Comparison of ENCODE assay signal across 24 cellular contexts in genomic region chr12:107309020-107309419, GRCh38.
DNase-seq lines count a peak whose midpoint lies in the region; ATAC-seq and TF ChIP-seq lines count a peak whose summit lies in the region.
"Had no signal": no experiment of that assay in that cellular context is flagged by ENCODE, and none has a peak within 500 bp of the region (broad histone marks: within the 10 kb centered on the region; RNA-seq: fewer than 3 reads in every experiment).

No MANE protein-coding gene starts in this region.

- peak; percentile 83 for DNase-seq in activated CD4-positive, alpha-beta T cell treated with anti-CD3 and anti-CD28 coated beads, Interleukin-2, amount 10 ng/mL, durations not matched to agents 24 days and 14 days
- no peak for DNase-seq in activated CD4-positive, alpha-beta T cell treated with anti-CD3 and anti-CD28 coated beads, Interleukin-2, amount 50 U/mL, for 48 hours
- DNase-seq in DND-41 (peak; percentile 24), UCSD-AML1 (lab: John Stamatoyannopoulos, UW; ENCODE audit: unreplicated experiment) (peak; percentile 57), NCI-H524 treated with DMSO at 0.1 percent for 48 hours (lab: John Stamatoyannopoulos, UW) (no peak), GM13977 (ENCODE audit: low spot score) (no peak)
- peak in 5 of 10 donors; percentile 20 to 67 (median 51) for DNase-seq in naive thymus-derived CD8-positive, alpha-beta T cell
- DNase-seq: activated CD4-positive, CD25-positive, alpha-beta regulatory T cell; anterior cingulate cortex; dermis blood vessel endothelial cell; HCEC 1CT; IMR-90; left cardiac atrium; mesenchymal stem cell; MG63; naive B cell; NCI-H1436; NCI-H2107; NCI-H510A treated with DMSO at 0.1 percent for 48 hours; retina; stimulated activated CD4-positive, alpha-beta T cell treated with anti-CD3 and anti-CD28 coated beads, Interleukin-2, amount 100 ng/mL, for 48 hours; tibial artery had no signal

- intact Hi-C loops in activated CD4-positive, alpha-beta T cell treated with anti-CD3 and anti-CD28 coated beads, Interleukin-2, amount 10 ng/mL, durations not matched to agents 24 days and 14 days (cut with micrococcal nuclease): no loop called here

- no peaks in the 10 kb centered on the region for H3K79me2 ChIP-seq in DND-41 (ENCODE audit: insufficient read depth, low read length)

- H3K4me3 Mint-ChIP-seq in activated CD4-positive, alpha-beta T cell treated with anti-CD3 and anti-CD28 coated beads, Interleukin-2, amount 10 ng/mL, durations not matched to agents 24 days and 14 days: peak overlapping the region; percentile 17
- peak overlapping the region in 4 of 10 donors; percentile 21 to 41 (median 32) for H3K4me3 Mint-ChIP-seq in naive thymus-derived CD8-positive, alpha-beta T cell
- H3K4me3 Mint-ChIP-seq: naive B cell had no signal

- no peaks in the 10 kb centered on the region for H4K20me1 ChIP-seq in DND-41 (ENCODE audit: insufficient read depth, low read length)

- in situ Hi-C loops in GM13977 (cut with MboI; ENCODE audit: low pct_unique_long_range_greater_than_20kb, low sequenced_read_pairs, unreplicated experiment): no loop called here

- H3K27ac Mint-ChIP-seq in activated CD4-positive, alpha-beta T cell treated with anti-CD3 and anti-CD28 coated beads, Interleukin-2, amount 10 ng/mL, durations not matched to agents 24 days and 14 days: peak overlapping the region; percentile 14
- peak overlapping the region in 6 of 10 donors; percentile 21 to 81 (median 75) for H3K27ac Mint-ChIP-seq in naive thymus-derived CD8-positive, alpha-beta T cell
- H3K27ac Mint-ChIP-seq: naive B cell had no signal

- H3K27ac ChIP-seq in DND-41 (ENCODE audit: low read length): no peak overlapping the region
- H3K27ac ChIP-seq: cardiac muscle cell, tibial artery had no signal

- ATAC-seq in DND-41 (ENCODE audit: insufficient read depth, low read depth) (peak; percentile 60; the same call in 2 of the 3 replicates), GM18858 (IDR thresholded peaks at IDR 0.05; ENCODE audit: unreplicated experiment) (no peak)
- ATAC-seq in naive thymus-derived CD8-positive, alpha-beta T cell: peak; percentile 91 to 98
- ATAC-seq: left cardiac atrium had no signal

- no peaks in the 10 kb centered on the region for H3K9me3 ChIP-seq in DND-41 (ENCODE audit: insufficient read depth, low read length, severe bottlenecking)
- H3K9me3 ChIP-seq: MG63, tibial artery had no signal

- H3K4me1 Mint-ChIP-seq in activated CD4-positive, alpha-beta T cell treated with anti-CD3 and anti-CD28 coated beads, Interleukin-2, amount 10 ng/mL, durations not matched to agents 24 days and 14 days: peaks cover 17% of the 10 kb centered on the region
- peaks cover 11 to 23% (median 19%) of the 10 kb centered on the region in 4 donors for H3K4me1 Mint-ChIP-seq in naive thymus-derived CD8-positive, alpha-beta T cell

- POLR2A ChIA-PET in naive thymus-derived CD8-positive, alpha-beta T cell (lab: Charles Lee): interaction anchor here (1.2 to 1.6 kb wide), 2 partner anchors 12 to 93 kb away, joined by 3 to 7 read pairs; no protein-coding TSS in a partner anchor

- no peaks in the 10 kb centered on the region for H3K4me1 ChIP-seq in DND-41 (ENCODE audit: insufficient read depth, low read length)
- H3K4me1 ChIP-seq: tibial artery had no signal

- H3K27me3 Mint-ChIP-seq in activated CD4-positive, alpha-beta T cell treated with anti-CD3 and anti-CD28 coated beads, Interleukin-2, amount 10 ng/mL, durations not matched to agents 24 days and 14 days: peaks cover 37% of the 10 kb centered on the region
- peaks cover 0 to 3% (median 0%) of the 10 kb centered on the region in 5 donors for H3K27me3 Mint-ChIP-seq in naive thymus-derived CD8-positive, alpha-beta T cell

- no peak overlapping the region for H3K9ac ChIP-seq in DND-41 (ENCODE audit: low read depth, low read length)

- H3K9me3 Mint-ChIP-seq in activated CD4-positive, alpha-beta T cell treated with anti-CD3 and anti-CD28 coated beads, Interleukin-2, amount 10 ng/mL, durations not matched to agents 24 days and 14 days: peaks cover 6% of the 10 kb centered on the region
- H3K9me3 Mint-ChIP-seq in naive thymus-derived CD8-positive, alpha-beta T cell: no peaks in the 10 kb centered on the region

- no peak overlapping the region for H2AFZ ChIP-seq in DND-41 (ENCODE audit: low read depth, low read length)

- no peaks in the 10 kb centered on the region for H3K36me3 Mint-ChIP-seq in activated CD4-positive, alpha-beta T cell treated with anti-CD3 and anti-CD28 coated beads, Interleukin-2, amount 10 ng/mL, durations not matched to agents 24 days and 14 days (ENCODE audit: low read depth)
- H3K36me3 Mint-ChIP-seq in naive thymus-derived CD8-positive, alpha-beta T cell: no peaks in the 10 kb centered on the region

- H3K4me3 ChIP-seq in DND-41 (ENCODE audit: low read depth in 1 of 2, low read length in 2 of 2): no peak overlapping the region
- H3K4me3 ChIP-seq: cardiac muscle cell, MG63, tibial artery had no signal

- TF ChIP-seq CTCF in DND-41 (IDR thresholded peaks at IDR 0.05; ENCODE audit: borderline replicate concordance, extremely low read depth, low read length, poor library complexity, severe bottlenecking) (no peak), GM13977 (IDR thresholded peaks at IDR 0.05; ENCODE audit: extremely low read depth, insufficient read depth, missing control alignments) (no peak)

- H3K36me3 ChIP-seq in DND-41 (ENCODE audit: insufficient read depth, low read length): no peaks in the 10 kb centered on the region
- H3K36me3 ChIP-seq: cardiac muscle cell, MG63, tibial artery had no signal

- H3K27me3 ChIP-seq in DND-41 (ENCODE audit: insufficient read depth, low read length, poor library complexity): peaks cover 9% of the 10 kb centered on the region
- H3K27me3 ChIP-seq: tibial artery had no signal

- no peak overlapping the region for H3K4me2 ChIP-seq in DND-41 (ENCODE audit: insufficient read depth, low read length)

Comparison
In these comparisons a context has a peak if more than half of its experiments do, and no peak if none do; other contexts are left out.
1. DNase-seq: peak in activated CD4-positive, alpha-beta T cell treated with anti-CD3 and anti-CD28 coated beads, Interleukin-2, amount 10 ng/mL, durations not matched to agents 24 days and 14 days (single experiment), DND-41 (single experiment) and UCSD-AML1 (single experiment); none in activated CD4-positive, alpha-beta T cell treated with anti-CD3 and anti-CD28 coated beads, Interleukin-2, amount 50 U/mL, for 48 hours (0 of 2), NCI-H524 treated with DMSO at 0.1 percent for 48 hours (single experiment) and GM13977 (single experiment).